In the genomic region with DNA sequence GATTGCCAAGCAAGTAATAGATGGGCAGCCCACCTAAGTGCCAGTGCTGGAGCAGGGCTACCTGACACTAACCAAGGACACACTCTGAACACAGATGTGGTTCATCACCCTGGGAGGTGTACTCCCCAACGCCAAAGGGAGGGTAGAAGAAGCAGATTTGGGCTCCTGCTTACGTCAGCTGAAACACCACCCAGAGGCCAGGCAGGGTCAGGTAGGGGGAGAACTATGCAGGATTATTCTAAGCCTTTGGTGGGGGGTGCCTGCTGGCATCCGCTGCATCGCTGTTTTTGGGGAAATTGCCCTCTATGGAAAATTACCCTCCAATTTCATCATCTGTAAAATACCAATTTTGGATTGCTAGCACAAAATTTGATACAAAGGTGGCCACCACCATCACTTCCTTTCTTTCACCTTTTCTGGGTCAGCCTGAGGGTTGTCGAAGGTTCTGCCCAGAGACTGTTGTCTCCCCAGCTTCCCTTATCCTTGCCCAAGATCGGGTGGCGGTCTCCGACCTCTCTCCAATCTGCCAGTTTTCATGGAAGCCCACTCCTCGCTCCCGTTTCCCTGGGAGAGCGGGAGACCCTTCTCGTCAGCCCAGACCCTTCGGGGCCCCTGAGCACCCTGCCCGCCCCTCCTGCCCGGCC, we compare ENCODE assay signal across 9 cellular contexts. TPM values are rescaled to one million over a fixed set of nuclear protein-coding genes. Genes with fewer than 3 reads are reported as not detected.
DNase-seq lines count a peak whose midpoint lies in the region; ATAC-seq, FAIRE-seq and TF ChIP-seq lines count a peak whose summit lies in the region.
"Had no signal": no experiment of that assay in that cellular context is flagged by ENCODE, and none has a peak within 500 bp of the region (broad histone marks: within the 10 kb centered on the region; RNA-seq: fewer than 3 reads in every experiment).

No MANE protein-coding gene starts in this region.

- H3K9me3 ChIP-seq in ascending aorta: no peaks in the 10 kb centered on the region

- peak; percentile 87 for DNase-seq in RPMI8226
- DNase-seq in ascending aorta (ENCODE audit: low spot score in 2 of 2): peak in 1 of 2 donors; percentile 64
- peak; percentile 21 for DNase-seq in stimulated activated CD8-positive, alpha-beta memory T cell treated with anti-CD3 and anti-CD28 coated beads, Interleukin-12 subunit alpha, Interleukin-12 subunit beta, amount 100 ng/mL, for 4 hours (ENCODE audit: low read depth)
- no peak for DNase-seq in NCI-H2081 (lab: John Stamatoyannopoulos, UW)
- no peak for DNase-seq in RCC 7860 (ENCODE audit: low spot score)
- DNase-seq in epidermal melanocyte (ENCODE audit: insufficient read length, low spot score): no peak
- DNase-seq in NCI-H2196 treated with DMSO at 0.1 percent for 48 hours (lab: John Stamatoyannopoulos, UW; ENCODE audit: unreplicated experiment): no peak

- no peak for TF ChIP-seq CTCF in ascending aorta (IDR thresholded peaks at IDR 0.05)

- H3K27me3 ChIP-seq in ascending aorta: no peaks in the 10 kb centered on the region

- intact Hi-C loops in ascending aorta (cut with DNase I): no loop called here

- H3K4me3 ChIP-seq in ascending aorta: peak overlapping the region; percentile 5 to 48

- no peaks in the 10 kb centered on the region for H3K36me3 ChIP-seq in ascending aorta

- no peaks in the 10 kb centered on the region for H3K4me1 ChIP-seq in ascending aorta

- FAIRE-seq in RCC 7860 (lab: Jason Lieb, UNC): no peak

- peak; percentile 34 for ATAC-seq in GM19035 (IDR thresholded peaks at IDR 0.05; ENCODE audit: unreplicated experiment)

- H3K27ac ChIP-seq in ascending aorta: peak overlapping the region in 1 of 2 donors; percentile 52

RNA-seq across cellular contexts. Expression of gene BIN2, which starts 0.5 kb away (rescaled TPM):
- total RNA-seq in ascending aorta: 4.2 TPM
- total RNA-seq: dermis microvascular lymphatic vessel endothelial cell had no signal

RNA-seq across cellular contexts. Expression of gene CELA1, which starts 23.0 kb away (rescaled TPM):
- not detected for total RNA-seq in ascending aorta
- total RNA-seq: dermis microvascular lymphatic vessel endothelial cell had no signal

RNA-seq across cellular contexts. Expression of gene SMAGP, which starts 53.2 kb away (rescaled TPM):
- total RNA-seq in ascending aorta: 27.4 TPM

Comparison
In these comparisons a context has a peak if more than half of its experiments do, and no peak if none do; other contexts are left out.
1. DNase-seq: peak in RPMI8226 (single experiment) and stimulated activated CD8-positive, alpha-beta memory T cell treated with anti-CD3 and anti-CD28 coated beads, Interleukin-12 subunit alpha, Interleukin-12 subunit beta, amount 100 ng/mL, for 4 hours (single experiment); none in NCI-H2081 (0 of 2), RCC 7860 (single experiment), epidermal melanocyte (single experiment) and NCI-H2196 treated with DMSO at 0.1 percent for 48 hours (single experiment).